In the genomic region with DNA sequence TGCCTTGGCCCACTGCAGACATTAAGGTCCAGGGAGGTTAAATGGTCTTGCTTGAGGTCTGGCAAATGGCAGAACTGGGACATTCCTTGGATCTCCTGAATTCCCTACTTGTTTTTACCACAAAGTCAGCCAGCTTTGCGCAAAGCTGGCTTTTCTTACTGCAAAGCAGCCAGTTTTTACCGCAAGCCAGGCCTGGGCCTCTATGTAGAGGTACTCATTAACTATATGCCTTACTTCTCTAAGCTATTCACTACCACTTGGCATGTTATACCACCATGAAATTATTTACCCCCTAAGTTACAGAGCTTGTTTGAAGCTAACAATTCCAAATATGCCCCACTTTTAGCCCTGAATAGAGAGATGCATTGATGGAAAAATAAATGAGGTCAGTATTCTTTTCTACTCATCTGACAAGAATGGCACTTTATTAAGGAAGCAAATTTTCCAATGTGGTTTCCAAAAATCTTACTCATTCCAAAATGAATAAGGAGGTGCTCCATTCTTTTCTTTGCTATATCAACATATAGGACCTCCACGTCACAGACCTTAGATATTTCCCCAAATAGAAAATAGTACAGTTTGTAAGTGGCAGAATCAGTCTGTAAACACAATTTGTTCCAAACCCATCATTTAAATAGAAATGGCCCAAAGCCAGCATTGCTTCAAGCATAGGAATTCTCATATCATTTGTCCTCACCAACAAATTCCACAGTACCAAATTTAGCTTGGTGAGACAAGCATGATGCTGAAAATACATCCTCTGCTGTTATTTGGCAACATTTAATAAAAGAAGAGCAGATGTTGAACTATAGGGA, we compare ENCODE assay signal across 1 cellular context.
TF ChIP-seq lines count a peak whose summit lies in the region.

No MANE protein-coding gene starts in this region.

TF ChIP-seq in HCT116, 20 proteins besides CTCF, POLR2A, EP300 and RAD21 (continued from another document):
- TF ChIP-seq, protein P1, sequence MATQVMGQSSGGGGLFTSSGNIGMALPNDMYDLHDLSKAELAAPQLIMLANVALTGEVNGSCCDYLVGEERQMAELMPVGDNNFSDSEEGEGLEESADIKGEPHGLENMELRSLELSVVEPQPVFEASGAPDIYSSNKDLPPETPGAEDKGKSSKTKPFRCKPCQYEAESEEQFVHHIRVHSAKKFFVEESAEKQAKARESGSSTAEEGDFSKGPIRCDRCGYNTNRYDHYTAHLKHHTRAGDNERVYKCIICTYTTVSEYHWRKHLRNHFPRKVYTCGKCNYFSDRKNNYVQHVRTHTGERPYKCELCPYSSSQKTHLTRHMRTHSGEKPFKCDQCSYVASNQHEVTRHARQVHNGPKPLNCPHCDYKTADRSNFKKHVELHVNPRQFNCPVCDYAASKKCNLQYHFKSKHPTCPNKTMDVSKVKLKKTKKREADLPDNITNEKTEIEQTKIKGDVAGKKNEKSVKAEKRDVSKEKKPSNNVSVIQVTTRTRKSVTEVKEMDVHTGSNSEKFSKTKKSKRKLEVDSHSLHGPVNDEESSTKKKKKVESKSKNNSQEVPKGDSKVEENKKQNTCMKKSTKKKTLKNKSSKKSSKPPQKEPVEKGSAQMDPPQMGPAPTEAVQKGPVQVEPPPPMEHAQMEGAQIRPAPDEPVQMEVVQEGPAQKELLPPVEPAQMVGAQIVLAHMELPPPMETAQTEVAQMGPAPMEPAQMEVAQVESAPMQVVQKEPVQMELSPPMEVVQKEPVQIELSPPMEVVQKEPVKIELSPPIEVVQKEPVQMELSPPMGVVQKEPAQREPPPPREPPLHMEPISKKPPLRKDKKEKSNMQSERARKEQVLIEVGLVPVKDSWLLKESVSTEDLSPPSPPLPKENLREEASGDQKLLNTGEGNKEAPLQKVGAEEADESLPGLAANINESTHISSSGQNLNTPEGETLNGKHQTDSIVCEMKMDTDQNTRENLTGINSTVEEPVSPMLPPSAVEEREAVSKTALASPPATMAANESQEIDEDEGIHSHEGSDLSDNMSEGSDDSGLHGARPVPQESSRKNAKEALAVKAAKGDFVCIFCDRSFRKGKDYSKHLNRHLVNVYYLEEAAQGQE (IDR thresholded peaks at IDR 0.05; ENCODE audit: low read depth) = no peak
- no peak for TF ChIP-seq ZNF274 (IDR thresholded peaks at IDR 0.05; ENCODE audit: low read depth, low read length)
- no peak for TF ChIP-seq SP1 (IDR thresholded peaks at IDR 0.05; ENCODE audit: low read depth)
- TF ChIP-seq, protein P2, sequence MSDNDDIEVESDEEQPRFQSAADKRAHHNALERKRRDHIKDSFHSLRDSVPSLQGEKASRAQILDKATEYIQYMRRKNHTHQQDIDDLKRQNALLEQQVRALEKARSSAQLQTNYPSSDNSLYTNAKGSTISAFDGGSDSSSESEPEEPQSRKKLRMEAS (IDR thresholded peaks at IDR 0.05) = no peak
- TF ChIP-seq CBX3 (IDR thresholded peaks at IDR 0.05; ENCODE audit: low read depth) = no peak
TF ChIP-seq in HCT116: peak in this region for 0.
